Comparison of ENCODE assay signal across 1 cellular context in the genomic region with DNA sequence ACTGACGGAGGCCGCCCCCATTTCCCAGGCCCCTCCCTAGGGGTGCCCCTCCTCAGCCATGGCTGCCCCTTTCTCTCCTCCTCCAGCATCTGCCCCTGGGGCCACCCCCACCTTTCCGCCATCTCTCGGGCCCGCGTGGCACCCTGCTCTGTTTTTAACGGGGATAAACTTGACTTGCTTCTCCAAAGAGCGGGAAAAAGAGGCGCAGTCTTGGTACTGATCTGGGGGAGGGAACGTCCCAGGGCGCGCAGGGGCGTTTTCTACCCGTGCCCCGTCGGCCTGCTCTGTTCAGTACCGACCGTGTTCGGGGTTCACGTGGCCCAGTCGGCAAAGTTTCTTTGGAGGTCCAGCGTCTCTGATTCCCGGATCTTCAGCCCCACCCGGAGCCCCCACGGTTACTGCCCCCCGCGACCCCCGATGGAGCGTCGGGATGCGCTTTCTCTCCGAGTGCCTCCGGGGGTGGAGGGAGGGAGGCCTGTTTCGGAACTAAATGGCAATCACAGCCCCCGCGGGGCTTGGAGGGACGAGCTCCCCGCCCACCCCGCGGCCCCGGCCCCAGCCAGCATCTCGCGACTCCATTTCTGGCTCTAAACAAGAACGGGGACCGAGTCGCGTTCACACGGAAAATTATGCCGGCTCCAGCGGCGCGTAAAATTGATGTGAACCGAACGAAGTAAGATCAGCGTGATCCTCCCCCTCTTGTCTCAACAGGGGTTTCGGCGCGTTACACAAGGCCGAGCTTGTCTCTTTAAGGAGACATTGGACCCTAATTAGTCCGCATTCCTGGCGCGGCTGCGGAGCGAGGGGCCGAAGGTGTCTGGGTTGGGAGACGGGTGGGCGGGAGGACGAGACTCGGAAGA.
TF ChIP-seq lines count a peak whose summit lies in the region.

No MANE protein-coding gene starts in this region.

TF ChIP-seq in GM23338, 12 proteins besides CTCF, POLR2A, EP300 and RAD21 (continued from another document):
- TF ChIP-seq POLR2AphosphoS5 (IDR thresholded peaks at IDR 0.05; ENCODE audit: low read depth) = peak; percentile 68
